1 cellular context compared by ENCODE assay signal in the genomic region with DNA sequence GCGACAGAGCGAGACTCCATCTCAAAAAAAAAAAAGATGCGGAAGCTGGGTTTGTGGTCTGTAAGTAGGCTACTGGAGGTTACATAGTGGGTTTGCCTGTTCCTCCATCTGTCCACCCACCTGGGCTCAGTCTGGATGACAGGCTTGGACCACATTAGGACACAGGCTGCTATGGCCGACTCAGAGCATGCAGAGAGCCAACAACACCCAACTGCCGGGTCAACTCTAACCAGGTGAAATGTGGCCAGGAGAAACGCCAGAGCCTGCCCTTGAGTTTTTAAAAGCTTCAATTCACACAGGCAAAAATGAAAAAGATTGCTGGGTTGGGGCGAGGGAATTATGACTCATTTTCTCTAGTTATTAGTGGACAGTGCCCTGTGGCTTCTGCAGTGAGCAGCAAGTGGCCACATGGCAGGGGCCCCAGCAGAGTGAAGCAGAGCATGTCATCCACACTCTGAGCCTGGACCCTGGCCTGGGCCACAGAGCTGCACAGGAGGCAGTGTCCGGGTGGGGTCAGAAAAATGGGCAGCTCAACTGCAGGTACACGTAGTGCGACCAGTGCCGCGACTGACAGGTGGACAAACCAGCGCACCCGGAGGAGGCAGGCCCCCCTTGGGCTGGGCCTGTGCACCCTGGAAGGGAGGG.
TF ChIP-seq lines count a peak whose summit lies in the region.

No MANE protein-coding gene starts in this region.

TF ChIP-seq in GM12878, 131 proteins besides CTCF, POLR2A, EP300 and RAD21 (continued from another document):
- TF ChIP-seq GABPA (IDR thresholded peaks at IDR 0.05; ENCODE audit: low read depth) (no peak), ETV6 (conservative IDR thresholded peaks at IDR 0.05 in 1 of 2, IDR thresholded peaks at IDR 0.05 in 1 of 2; ENCODE audit: borderline replicate concordance in 1 of 2, low read depth in 1 of 2) (no peak), ZSCAN29 (IDR thresholded peaks at IDR 0.05) (no peak), SP1 (IDR thresholded peaks at IDR 0.05; ENCODE audit: low read depth, low read length) (no peak), JUNB (IDR thresholded peaks at IDR 0.05) (peak; percentile 93), RELA (IDR thresholded peaks at IDR 0.05; ENCODE audit: borderline replicate concordance, partially characterized antibody) (no peak), RAD51 (IDR thresholded peaks at IDR 0.05) (no peak), HDAC6 (IDR thresholded peaks at IDR 0.05; ENCODE audit: unreplicated experiment) (no peak), ATF7 (IDR thresholded peaks at IDR 0.05; ENCODE audit: low read depth) (no peak), SMAD5 (IDR thresholded peaks at IDR 0.05; ENCODE audit: low read depth) (no peak), IKZF1 (conservative IDR thresholded peaks at IDR 0.05) (0 out of 2 replicates have a peak, but pooled peaks have one; percentile 21), DPF2 (IDR thresholded peaks at IDR 0.05) (peak; percentile 70; the same call in 1 of the 2 replicates), BCL11A (IDR thresholded peaks at IDR 0.05; ENCODE audit: low read depth, low read length) (peak; percentile 63; the same call in 1 of the 2 replicates), ZNF207 (IDR thresholded peaks at IDR 0.05; ENCODE audit: borderline replicate concordance) (no peak), MEF2B (IDR thresholded peaks at IDR 0.05; ENCODE audit: partially characterized antibody, poor library complexity, severe bottlenecking) (no peak), EZH2 (IDR thresholded peaks at IDR 0.05; ENCODE audit: borderline replicate concordance, control insufficient read depth, low read depth, low read length) (no peak), KAT2A (conservative IDR thresholded peaks at IDR 0.05; ENCODE audit: control insufficient read depth, low read depth, low read length) (no peak), TCF7 (IDR thresholded peaks at IDR 0.05; ENCODE audit: borderline replicate concordance) (no peak), TCF3 (IDR thresholded peaks at IDR 0.05; ENCODE audit: borderline replicate concordance, insufficient read depth, low read depth, low read length) (no peak), ZBTB40 (IDR thresholded peaks at IDR 0.05; ENCODE audit: borderline replicate concordance) (no peak), RCOR1 (conservative IDR thresholded peaks at IDR 0.05; ENCODE audit: low read depth, low read length) (no peak), HDAC2 (IDR thresholded peaks at IDR 0.05) (no peak), MYC (IDR thresholded peaks at IDR 0.05; ENCODE audit: insufficient read depth, insufficient read length, insufficient replicate concordance, low read length, severe bottlenecking) (no peak), NFIC (IDR thresholded peaks at IDR 0.05; ENCODE audit: low read depth, low read length) (peak; percentile 42; the same call in 1 of the 2 replicates), MYB (IDR thresholded peaks at IDR 0.05; ENCODE audit: borderline replicate concordance, low read depth, low read length) (no peak), STAT3 (IDR thresholded peaks at IDR 0.05; ENCODE audit: low read depth, low read length) (no peak), EGR1 (IDR thresholded peaks at IDR 0.05; ENCODE audit: borderline replicate concordance in 1 of 2, low read depth in 2 of 2, low read length in 2 of 2) (no peak), ZBED1 (IDR thresholded peaks at IDR 0.05; ENCODE audit: borderline replicate concordance) (no peak), CBX5 (IDR thresholded peaks at IDR 0.05; ENCODE audit: low read depth) (no peak), ZNF384 (IDR thresholded peaks at IDR 0.05; ENCODE audit: borderline replicate concordance, low read depth, low read length) (no peak), GATAD2B (conservative IDR thresholded peaks at IDR 0.05; ENCODE audit: low read depth) (0 out of 2 replicates have a peak, but pooled peaks have one; percentile 21), HSF1 (IDR thresholded peaks at IDR 0.05; ENCODE audit: low read depth, low read length) (no peak), MTA2 (IDR thresholded peaks at IDR 0.05; ENCODE audit: low read depth) (no peak)
- TF ChIP-seq, protein P1, sequence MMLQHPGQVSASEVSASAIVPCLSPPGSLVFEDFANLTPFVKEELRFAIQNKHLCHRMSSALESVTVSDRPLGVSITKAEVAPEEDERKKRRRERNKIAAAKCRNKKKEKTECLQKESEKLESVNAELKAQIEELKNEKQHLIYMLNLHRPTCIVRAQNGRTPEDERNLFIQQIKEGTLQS (IDR thresholded peaks at IDR 0.05; ENCODE audit: borderline replicate concordance, extremely low read depth, low read depth, low read length) = no peak
- TF ChIP-seq, protein P2, sequence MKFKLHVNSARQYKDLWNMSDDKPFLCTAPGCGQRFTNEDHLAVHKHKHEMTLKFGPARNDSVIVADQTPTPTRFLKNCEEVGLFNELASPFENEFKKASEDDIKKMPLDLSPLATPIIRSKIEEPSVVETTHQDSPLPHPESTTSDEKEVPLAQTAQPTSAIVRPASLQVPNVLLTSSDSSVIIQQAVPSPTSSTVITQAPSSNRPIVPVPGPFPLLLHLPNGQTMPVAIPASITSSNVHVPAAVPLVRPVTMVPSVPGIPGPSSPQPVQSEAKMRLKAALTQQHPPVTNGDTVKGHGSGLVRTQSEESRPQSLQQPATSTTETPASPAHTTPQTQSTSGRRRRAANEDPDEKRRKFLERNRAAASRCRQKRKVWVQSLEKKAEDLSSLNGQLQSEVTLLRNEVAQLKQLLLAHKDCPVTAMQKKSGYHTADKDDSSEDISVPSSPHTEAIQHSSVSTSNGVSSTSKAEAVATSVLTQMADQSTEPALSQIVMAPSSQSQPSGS (IDR thresholded peaks at IDR 0.05; ENCODE audit: low read length) = peak; percentile 43; the same call in 1 of the 2 replicates
